In genomic region chr16:330746-331145, GRCh38 we compare ENCODE assay signal across 18 cellular contexts. TPM values are rescaled to one million over a fixed set of nuclear protein-coding genes. Genes with fewer than 3 reads are reported as not detected.
DNase-seq lines count a peak whose midpoint lies in the region; ATAC-seq and TF ChIP-seq lines count a peak whose summit lies in the region.
"Had no signal": no experiment of that assay in that cellular context is flagged by ENCODE, and none has a peak within 500 bp of the region (broad histone marks: within the 10 kb centered on the region; RNA-seq: fewer than 3 reads in every experiment).

No MANE protein-coding gene starts in this region.

- no peak for DNase-seq in cardiac muscle cell (ENCODE audit: low read depth in 1 of 2, low spot score in 1 of 2)
- DNase-seq in right atrium auricular region (ENCODE audit: low spot score): no peak
- peak in 1 of 2 donors; percentile 6 for DNase-seq in fibroblast of lung (ENCODE audit: low read depth in 2 of 2)
- DNase-seq in type B pancreatic cell (ENCODE audit: extremely low spot score, unreplicated experiment): no peak
- no peak for DNase-seq in activated naive CD8-positive, alpha-beta T cell treated with anti-CD3 and anti-CD28 coated beads for 36 hours
- DNase-seq: activated CD4-positive, alpha-beta T cell treated with anti-CD3 and anti-CD28 coated beads for 1 hour; activated effector memory CD4-positive, alpha-beta T cell treated with Interleukin-2 at 50 U/mL for 16 hours; amniotic stem cell; DMS53; effector CD8-positive, alpha-beta T cell; GOT3; NCI-H2029; NCI-H526; upper lobe of right lung had no signal

- H3K9ac ChIP-seq in fibroblast of lung (ENCODE audit: insufficient read depth, low read length): no peak overlapping the region
- H3K9ac ChIP-seq: BLaER1 treated with 17β-estradiol and CSF1 and Interleukin-3, amounts not matched to agents 10 nM and 100 nM had no signal

- no peak overlapping the region for H3K4me3 Mint-ChIP-seq in type B pancreatic cell
- H3K4me3 Mint-ChIP-seq in activated naive CD8-positive, alpha-beta T cell treated with anti-CD3 and anti-CD28 coated beads for 36 hours: no peak overlapping the region
- H3K4me3 Mint-ChIP-seq: stimulated activated naive CD8-positive, alpha-beta T cell treated with anti-CD3 and anti-CD28 coated beads, Interleukin-15, Interleukin-2, amounts not matched to agents 100 ng/mL and 50 ng/mL, for 24 hours had no signal

- H3K4me2 ChIP-seq in fibroblast of lung (ENCODE audit: extremely low read depth, insufficient read depth, low read length): peak overlapping the region; percentile 85

- H3K4me3 ChIP-seq in cardiac muscle cell (no peak overlapping the region), right atrium auricular region (no peak overlapping the region), fibroblast of lung (replicated peaks in 1 of 4; ENCODE audit: control extremely low read depth in 1 of 4, insufficient read depth in 1 of 4, low read depth in 3 of 4, low read length in 4 of 4) (peak overlapping the region in 2 of 4 experiments; percentile 15 to 34)
- H3K4me3 ChIP-seq: BLaER1 treated with 17β-estradiol and CSF1 and Interleukin-3, amounts not matched to agents 10 nM and 100 nM; upper lobe of right lung had no signal

- H3K27me3 ChIP-seq in cardiac muscle cell (no peaks in the 10 kb centered on the region), right atrium auricular region (no peaks in the 10 kb centered on the region), fibroblast of lung (ENCODE audit: control insufficient read depth, insufficient read depth, low read length) (no peaks in the 10 kb centered on the region)
- H3K27me3 ChIP-seq: BLaER1 treated with 17β-estradiol and CSF1 and Interleukin-3, amounts not matched to agents 10 nM and 100 nM; upper lobe of right lung had no signal

- no peaks in the 10 kb centered on the region for H3K9me3 Mint-ChIP-seq in type B pancreatic cell
- H3K9me3 Mint-ChIP-seq in activated naive CD8-positive, alpha-beta T cell treated with anti-CD3 and anti-CD28 coated beads for 36 hours: no peaks in the 10 kb centered on the region
- H3K9me3 Mint-ChIP-seq: stimulated activated naive CD8-positive, alpha-beta T cell treated with anti-CD3 and anti-CD28 coated beads, Interleukin-15, Interleukin-2, amounts not matched to agents 100 ng/mL and 50 ng/mL, for 24 hours had no signal

- peak overlapping the region; percentile 43 for H3K27ac Mint-ChIP-seq in type B pancreatic cell
- no peak overlapping the region for H3K27ac Mint-ChIP-seq in activated naive CD8-positive, alpha-beta T cell treated with anti-CD3 and anti-CD28 coated beads for 36 hours
- H3K27ac Mint-ChIP-seq: stimulated activated naive CD8-positive, alpha-beta T cell treated with anti-CD3 and anti-CD28 coated beads, Interleukin-15, Interleukin-2, amounts not matched to agents 100 ng/mL and 50 ng/mL, for 24 hours had no signal

- H3K4me1 ChIP-seq in cardiac muscle cell (ENCODE audit: low read depth) (peaks cover 4% of the 10 kb centered on the region), right atrium auricular region (peaks cover 0 to 26% of the 10 kb centered on the region in 2 donors), fibroblast of lung (ENCODE audit: control insufficient read depth, extremely low read depth, insufficient read depth, low read length) (peaks cover 19% of the 10 kb centered on the region)

- H3K27ac ChIP-seq in cardiac muscle cell (peak overlapping the region; percentile 45), right atrium auricular region (no peak overlapping the region), fibroblast of lung (ENCODE audit: insufficient read depth, low read length) (peak overlapping the region; percentile 84)
- H3K27ac ChIP-seq: BLaER1 treated with 17β-estradiol and CSF1 and Interleukin-3, amounts not matched to agents 10 nM and 100 nM; upper lobe of right lung had no signal

- TF ChIP-seq CTCF in cardiac muscle cell (IDR thresholded peaks at IDR 0.05; ENCODE audit: low read depth, low read length) (no peak), right atrium auricular region (IDR thresholded peaks at IDR 0.05) (no peak), fibroblast of lung (conservative IDR thresholded peaks at IDR 0.05 in 1 of 2, IDR thresholded peaks at IDR 0.05 in 1 of 2; ENCODE audit: low read depth in 1 of 2, low read length in 2 of 2) (no peak), type B pancreatic cell (conservative IDR thresholded peaks at IDR 0.05) (no peak)

- H3K27me3 Mint-ChIP-seq in type B pancreatic cell: no peaks in the 10 kb centered on the region
- no peaks in the 10 kb centered on the region for H3K27me3 Mint-ChIP-seq in activated naive CD8-positive, alpha-beta T cell treated with anti-CD3 and anti-CD28 coated beads for 36 hours
- H3K27me3 Mint-ChIP-seq: stimulated activated naive CD8-positive, alpha-beta T cell treated with anti-CD3 and anti-CD28 coated beads, Interleukin-15, Interleukin-2, amounts not matched to agents 100 ng/mL and 50 ng/mL, for 24 hours had no signal

- H3K4me1 Mint-ChIP-seq in type B pancreatic cell (ENCODE audit: unreplicated experiment): peaks cover 22% of the 10 kb centered on the region
- peaks cover 51% of the 10 kb centered on the region for H3K4me1 Mint-ChIP-seq in activated naive CD8-positive, alpha-beta T cell treated with anti-CD3 and anti-CD28 coated beads for 36 hours

- peaks cover 30% of the 10 kb centered on the region for H3K79me2 ChIP-seq in fibroblast of lung (ENCODE audit: control insufficient read depth, insufficient read depth, low read length)

- H4K20me1 ChIP-seq in fibroblast of lung (ENCODE audit: control insufficient read depth, extremely low read depth, insufficient read depth, low read length): no peaks in the 10 kb centered on the region

- no peak for ATAC-seq in HG02938 (IDR thresholded peaks at IDR 0.05; ENCODE audit: unreplicated experiment)
- ATAC-seq: upper lobe of right lung had no signal

- H3K36me3 ChIP-seq in cardiac muscle cell (no peaks in the 10 kb centered on the region), right atrium auricular region (no peaks in the 10 kb centered on the region), fibroblast of lung (ENCODE audit: control insufficient read depth, insufficient read depth, low read length) (no peaks in the 10 kb centered on the region)
- H3K36me3 ChIP-seq: upper lobe of right lung had no signal

- H3K36me3 Mint-ChIP-seq in type B pancreatic cell: peaks cover 7% of the 10 kb centered on the region
- peaks cover under 1% of the 10 kb centered on the region for H3K36me3 Mint-ChIP-seq in activated naive CD8-positive, alpha-beta T cell treated with anti-CD3 and anti-CD28 coated beads for 36 hours

- H2AFZ ChIP-seq in fibroblast of lung (ENCODE audit: low read length): no peak overlapping the region

- no peaks in the 10 kb centered on the region for H3K9me3 ChIP-seq in cardiac muscle cell (ENCODE audit: low read depth)
- no peaks in the 10 kb centered on the region for H3K9me3 ChIP-seq in right atrium auricular region
- H3K9me3 ChIP-seq in fibroblast of lung (ENCODE audit: control insufficient read depth, insufficient read depth, low read depth, low read length): no peaks in the 10 kb centered on the region
- H3K9me3 ChIP-seq: BLaER1 treated with 17β-estradiol and CSF1 and Interleukin-3, amounts not matched to agents 10 nM and 100 nM; upper lobe of right lung had no signal

RNA-seq across cellular contexts. Expression of gene AXIN1, which starts 21.8 kb away (rescaled TPM):
- total RNA-seq in cardiac muscle cell: 29.1 and 49.7 TPM in 2 replicates
- polyA plus RNA-seq in cardiac muscle cell: 16.5 and 25.4 TPM in 2 replicates
- total RNA-seq in right atrium auricular region: 10 to 100 TPM; 12.9 to 19.4 TPM
- total RNA-seq in fibroblast of lung: 18.2 and 18.7 TPM in 2 replicates
- 5.1 and 7.2 TPM in 2 replicates for polyA plus RNA-seq in fibroblast of lung
- polyA plus RNA-seq in fibroblast of lung (2012): 8.3 and 10.7 TPM in 2 replicates
- 6.5 and 7.4 TPM in 2 replicates for polyA minus RNA-seq in fibroblast of lung (ENCODE audit: low replicate concordance)
- 30.6 and 31.8 TPM in 2 replicates for total RNA-seq in type B pancreatic cell (ENCODE audit: low replicate concordance)
- total RNA-seq in activated naive CD8-positive, alpha-beta T cell treated with anti-CD3 and anti-CD28 coated beads for 36 hours: 10 to 100 TPM; 23.9 to 24.6 TPM

RNA-seq across cellular contexts. Expression of gene MRPL28, which starts 39.6 kb away (rescaled TPM):
- total RNA-seq in cardiac muscle cell (242 and 350 TPM in 2 replicates), right atrium auricular region (10 to 100 TPM; 89.0 to 90.3 TPM), fibroblast of lung (53.7 and 65.2 TPM in 2 replicates), type B pancreatic cell (ENCODE audit: low replicate concordance) (69.6 and 75.3 TPM in 2 replicates)
- polyA plus RNA-seq in cardiac muscle cell (234 and 290 TPM in 2 replicates), fibroblast of lung (86.5 and 133 TPM in 2 replicates)
- 108 and 151 TPM in 2 replicates for polyA plus RNA-seq in fibroblast of lung (2012)
- 84.8 and 123 TPM in 2 replicates for polyA minus RNA-seq in fibroblast of lung (ENCODE audit: low replicate concordance)
- 10 to 100 TPM; 89.3 to 94.8 TPM for total RNA-seq in activated naive CD8-positive, alpha-beta T cell treated with anti-CD3 and anti-CD28 coated beads for 36 hours

RNA-seq across cellular contexts. Expression of gene PDIA2, which starts 47.8 kb away (rescaled TPM):
- 0.78 and 3.2 TPM in 2 replicates for total RNA-seq in cardiac muscle cell
- 1.7 and 4.6 TPM in 2 replicates for polyA plus RNA-seq in cardiac muscle cell
- total RNA-seq in right atrium auricular region: 1 to 10 TPM in 1 of 2 donors, under 1 TPM in 1; 0.52 to 5.4 TPM
- total RNA-seq in fibroblast of lung: 0.33 TPM in 1 of 2 replicates, not detected in the other
- 0.06 and 0.18 TPM in 2 replicates for polyA plus RNA-seq in fibroblast of lung
- not detected in 2 replicates for polyA plus RNA-seq in fibroblast of lung (2012)
- polyA minus RNA-seq in fibroblast of lung (ENCODE audit: low replicate concordance): not detected in 2 replicates
- 1.0 and 1.6 TPM in 2 replicates for total RNA-seq in type B pancreatic cell (ENCODE audit: low replicate concordance)
- not detected for total RNA-seq in activated naive CD8-positive, alpha-beta T cell treated with anti-CD3 and anti-CD28 coated beads for 36 hours
- total RNA-seq: kidney epithelial cell had no signal

RNA-seq across cellular contexts. Expression of gene ARHGDIG, which starts 50.4 kb away (rescaled TPM):
- total RNA-seq in cardiac muscle cell (5.8 and 6.5 TPM in 2 replicates), right atrium auricular region (1 to 10 TPM; 5.9 to 6.8 TPM), fibroblast of lung (0.77 and 1.3 TPM in 2 replicates), type B pancreatic cell (ENCODE audit: low replicate concordance) (2.5 and 5.0 TPM in 2 replicates)
- polyA plus RNA-seq in cardiac muscle cell (3.1 and 9.6 TPM in 2 replicates), fibroblast of lung (0.12 and 0.30 TPM in 2 replicates)
- 0.24 and 0.28 TPM in 2 replicates for polyA plus RNA-seq in fibroblast of lung (2012)
- 3.7 TPM in 1 of 2 replicates, not detected in the other for polyA minus RNA-seq in fibroblast of lung (ENCODE audit: low replicate concordance)
- not detected for total RNA-seq in activated naive CD8-positive, alpha-beta T cell treated with anti-CD3 and anti-CD28 coated beads for 36 hours

RNA-seq across cellular contexts. Expression of gene PGAP6, which starts 51.0 kb away (rescaled TPM):
- total RNA-seq in cardiac muscle cell: 135 and 167 TPM in 2 replicates
- 113 and 142 TPM in 2 replicates for polyA plus RNA-seq in cardiac muscle cell
- 10 to 100 TPM; 34.0 to 41.1 TPM for total RNA-seq in right atrium auricular region
- total RNA-seq in fibroblast of lung: 48.8 and 82.7 TPM in 2 replicates
- polyA plus RNA-seq in fibroblast of lung: 46.2 and 73.2 TPM in 2 replicates
- polyA plus RNA-seq in fibroblast of lung (2012): 63.8 and 83.4 TPM in 2 replicates
- 132 and 193 TPM in 2 replicates for polyA minus RNA-seq in fibroblast of lung (ENCODE audit: low replicate concordance)
- 56.0 and 71.1 TPM in 2 replicates for total RNA-seq in type B pancreatic cell (ENCODE audit: low replicate concordance)
- total RNA-seq in activated naive CD8-positive, alpha-beta T cell treated with anti-CD3 and anti-CD28 coated beads for 36 hours: 10 to 100 TPM; 22.8 to 24.1 TPM

Comparison
In these comparisons a context has a peak if more than half of its experiments do, and no peak if none do; other contexts are left out.
1. H3K27ac ChIP-seq: peak in cardiac muscle cell (single experiment) and fibroblast of lung (single experiment); none in right atrium auricular region (0 of 2).